ENCODE assay signal across 8 cellular contexts in genomic region chr17:81552244-81553017, GRCh38. TPM values are rescaled to one million over a fixed set of nuclear protein-coding genes. Genes with fewer than 3 reads are reported as not detected.
DNase-seq lines count a peak whose midpoint lies in the region; ATAC-seq and TF ChIP-seq lines count a peak whose summit lies in the region.

A gene with protein sequence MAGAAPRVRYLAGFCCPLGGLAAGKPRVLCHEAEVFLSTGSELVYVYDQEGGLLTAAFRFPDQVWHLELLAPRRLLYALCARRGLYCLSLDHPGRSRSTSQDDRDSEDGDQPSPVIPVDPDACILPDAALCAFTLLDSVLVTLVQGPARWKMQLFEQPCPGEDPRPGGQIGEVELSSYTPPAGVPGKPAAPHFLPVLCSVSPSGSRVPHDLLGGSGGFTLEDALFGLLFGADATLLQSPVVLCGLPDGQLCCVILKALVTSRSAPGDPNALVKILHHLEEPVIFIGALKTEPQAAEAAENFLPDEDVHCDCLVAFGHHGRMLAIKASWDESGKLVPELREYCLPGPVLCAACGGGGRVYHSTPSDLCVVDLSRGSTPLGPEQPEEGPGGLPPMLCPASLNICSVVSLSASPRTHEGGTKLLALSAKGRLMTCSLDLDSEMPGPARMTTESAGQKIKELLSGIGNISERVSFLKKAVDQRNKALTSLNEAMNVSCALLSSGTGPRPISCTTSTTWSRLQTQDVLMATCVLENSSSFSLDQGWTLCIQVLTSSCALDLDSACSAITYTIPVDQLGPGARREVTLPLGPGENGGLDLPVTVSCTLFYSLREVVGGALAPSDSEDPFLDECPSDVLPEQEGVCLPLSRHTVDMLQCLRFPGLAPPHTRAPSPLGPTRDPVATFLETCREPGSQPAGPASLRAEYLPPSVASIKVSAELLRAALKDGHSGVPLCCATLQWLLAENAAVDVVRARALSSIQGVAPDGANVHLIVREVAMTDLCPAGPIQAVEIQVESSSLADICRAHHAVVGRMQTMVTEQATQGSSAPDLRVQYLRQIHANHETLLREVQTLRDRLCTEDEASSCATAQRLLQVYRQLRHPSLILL (minus strand): TSS chr17:81552353. CDS start chr17:81552330, 23 bp downstream.

- H3K36me3 Mint-ChIP-seq in CD4-positive, CD25-positive, alpha-beta regulatory T cell = peaks cover 6% of the 10 kb centered on the region
- peaks cover 45% of the 10 kb centered on the region for H3K36me3 Mint-ChIP-seq in activated T-helper 17 cell treated with anti-CD3 and anti-CD28 coated beads, Interleukin-2, amount 50 U/mL, for 72 hours (ENCODE audit: low read depth)
- H3K36me3 Mint-ChIP-seq in natural killer cell = no peaks in the 10 kb centered on the region

- peak within 1 kb of the TSS; percentile 84 for H3K27ac ChIP-seq in CD4-positive, CD25-positive, alpha-beta regulatory T cell (ENCODE audit: insufficient read depth, low read length, poor library complexity, severe bottlenecking)

- peak; percentile 63 to 72 for ATAC-seq in CD4-positive, CD25-positive, alpha-beta regulatory T cell (ENCODE audit: low read depth in 2 of 2)
- ATAC-seq in GM19351 (IDR thresholded peaks at IDR 0.05; ENCODE audit: unreplicated experiment) = peak; percentile 44
- peak; percentile 63 for ATAC-seq in activated T-helper 17 cell treated with anti-CD3 and anti-CD28 coated beads, Interleukin-2, amount 50 U/mL, for 72 hours (replicated peaks)
- peak; percentile 76 to 88 (median 76) for ATAC-seq in natural killer cell

- TF ChIP-seq CTCF in fibroblast of mammary gland (conservative IDR thresholded peaks at IDR 0.05; ENCODE audit: control insufficient read depth, insufficient read depth, low read depth, low read length) = no peak
- no peak for TF ChIP-seq CTCF in natural killer cell (IDR thresholded peaks at IDR 0.05)

- no peaks in the 10 kb centered on the region for H3K9me3 ChIP-seq in CD4-positive, CD25-positive, alpha-beta regulatory T cell (ENCODE audit: control insufficient read depth in 2 of 2, low read length in 2 of 2)

- H3K27ac Mint-ChIP-seq in CD4-positive, CD25-positive, alpha-beta regulatory T cell = peak within 1 kb of the TSS; percentile 88 to 94 (median 90)
- H3K27ac Mint-ChIP-seq in activated T-helper 17 cell treated with anti-CD3 and anti-CD28 coated beads, Interleukin-2, amount 50 U/mL, for 72 hours = peak within 1 kb of the TSS; percentile 88
- H3K27ac Mint-ChIP-seq in natural killer cell = peak within 1 kb of the TSS; percentile 85 to 87

- peaks cover 5% of the 10 kb centered on the region for H3K27me3 Mint-ChIP-seq in CD4-positive, CD25-positive, alpha-beta regulatory T cell
- no peaks in the 10 kb centered on the region for H3K27me3 Mint-ChIP-seq in activated T-helper 17 cell treated with anti-CD3 and anti-CD28 coated beads, Interleukin-2, amount 50 U/mL, for 72 hours
- H3K27me3 Mint-ChIP-seq in natural killer cell (ENCODE audit: low read depth in 2 of 2) = no peaks in the 10 kb centered on the region

- intact Hi-C loops in natural killer cell (cut with micrococcal nuclease) = loop anchor here (2.0 kb wide), 1 partner anchor 34 kb away; no protein-coding TSS in a partner anchor

- DNase-seq in CD4-positive, CD25-positive, alpha-beta regulatory T cell = peak; percentile 74 to 91 (median 87)
- peak; percentile 76 for DNase-seq in HT1080 (ENCODE audit: low read depth)
- peak; percentile 85 for DNase-seq in RKO (ENCODE audit: low spot score)
- peak; percentile 66 for DNase-seq in fibroblast of mammary gland (ENCODE audit: low read depth)
- DNase-seq in natural killer cell = peak; percentile 84
- peak; percentile 68 to 93 (median 83) for DNase-seq in stimulated activated naive CD4-positive, alpha-beta T cell (lab: John Stamatoyannopoulos, UW)

- peaks cover 0 to 42% (median 10%) of the 10 kb centered on the region in 4 donors for H3K4me1 Mint-ChIP-seq in CD4-positive, CD25-positive, alpha-beta regulatory T cell
- H3K4me1 Mint-ChIP-seq in activated T-helper 17 cell treated with anti-CD3 and anti-CD28 coated beads, Interleukin-2, amount 50 U/mL, for 72 hours = peaks cover 15% of the 10 kb centered on the region
- H3K4me1 Mint-ChIP-seq in natural killer cell = peaks cover 24 to 32% of the 10 kb centered on the region in 2 donors

- peaks cover 7% of the 10 kb centered on the region for H3K36me3 ChIP-seq in CD4-positive, CD25-positive, alpha-beta regulatory T cell (ENCODE audit: control insufficient read depth, insufficient read depth, low read length)

- H3K27me3 ChIP-seq in CD4-positive, CD25-positive, alpha-beta regulatory T cell (ENCODE audit: control insufficient read depth, insufficient read depth, low read length) = no peaks in the 10 kb centered on the region

- peak within 1 kb of the TSS; percentile 91 to 98 (median 94) for H3K4me3 Mint-ChIP-seq in CD4-positive, CD25-positive, alpha-beta regulatory T cell
- H3K4me3 Mint-ChIP-seq in activated T-helper 17 cell treated with anti-CD3 and anti-CD28 coated beads, Interleukin-2, amount 50 U/mL, for 72 hours = peak within 1 kb of the TSS; percentile 88
- H3K4me3 Mint-ChIP-seq in natural killer cell = peak within 1 kb of the TSS; percentile 93

- H3K9me3 Mint-ChIP-seq in CD4-positive, CD25-positive, alpha-beta regulatory T cell = no peaks in the 10 kb centered on the region
- H3K9me3 Mint-ChIP-seq in activated T-helper 17 cell treated with anti-CD3 and anti-CD28 coated beads, Interleukin-2, amount 50 U/mL, for 72 hours = no peaks in the 10 kb centered on the region
- H3K9me3 Mint-ChIP-seq in natural killer cell = no peaks in the 10 kb centered on the region

- peaks cover 26% of the 10 kb centered on the region for H3K4me1 ChIP-seq in CD4-positive, CD25-positive, alpha-beta regulatory T cell (ENCODE audit: control insufficient read depth, insufficient read depth, low read length, poor library complexity, severe bottlenecking)

- peak within 1 kb of the TSS; percentile 79 for H3K4me3 ChIP-seq in CD4-positive, CD25-positive, alpha-beta regulatory T cell (ENCODE audit: low read depth, low read length)
- H3K4me3 ChIP-seq in fibroblast of mammary gland (ENCODE audit: control insufficient read depth, low read depth, low read length) = peak within 1 kb of the TSS; percentile 78

RNA-seq across cellular contexts. Expression of the gene that starts here (rescaled TPM):
- 28.1 TPM for total RNA-seq in CD4-positive, CD25-positive, alpha-beta regulatory T cell
- polyA plus RNA-seq in CD4-positive, CD25-positive, alpha-beta regulatory T cell = 10 to 100 TPM in 2 of 4 donors, 1 to 10 TPM in 2; 8.2 to 13.0 (median 10.4) TPM
- total RNA-seq in HT1080 (2014; rRNA removed; shearing (Covaris generic)) = 28.7 and 31.6 TPM in 2 replicates
- polyA plus RNA-seq in HT1080 (2015; cell fraction: cytosol; rRNA removed) = 18.1 and 19.3 TPM in 2 replicates
- polyA plus RNA-seq in HT1080 (2015; cell fraction: nucleus; rRNA removed) = 58.8 and 66.8 TPM in 2 replicates
- total RNA-seq in activated T-helper 17 cell treated with anti-CD3 and anti-CD28 coated beads, Interleukin-2, amount 50 U/mL, for 72 hours = 10 to 100 TPM; 26.9 to 38.6 TPM
- 10 to 100 TPM; 31.8 to 34.5 (median 33.1) TPM for total RNA-seq in natural killer cell

Comparison
In these comparisons a context has a peak if more than half of its experiments do, and no peak if none do; other contexts are left out.
1. Peak in every context shown above with its lines: DNase-seq, ATAC-seq, H3K4me3 ChIP-seq and H3K27ac ChIP-seq.